Comparison of ENCODE assay signal across 1 cellular context in genomic region chr9:135502168-135502872, GRCh38.
TF ChIP-seq lines count a peak whose summit lies in the region.

No MANE protein-coding gene starts in this region.

TF ChIP-seq in GM23338, 12 proteins besides CTCF, POLR2A, EP300 and RAD21:
- TF ChIP-seq ETS1 (IDR thresholded peaks at IDR 0.05), result no peak
- TF ChIP-seq ZNF462 (CRISPR knock-in tag; IDR thresholded peaks at IDR 0.05), result no peak
- no peak for TF ChIP-seq POLR2AphosphoS5 (IDR thresholded peaks at IDR 0.05; ENCODE audit: low read depth)
TF ChIP-seq in GM23338: peak in this region for 0.
